ENCODE assay signal across 8 cellular contexts in genomic region chr12:41277019-41277770, GRCh38.
DNase-seq lines count a peak whose midpoint lies in the region; ATAC-seq and TF ChIP-seq lines count a peak whose summit lies in the region.

No MANE protein-coding gene starts in this region.

- no peak overlapping the region for H3K4me2 ChIP-seq in Loucy (ENCODE audit: low read depth, low read length, poor library complexity, severe bottlenecking)

- in situ Hi-C loops in GM13976 (cut with MboI; ENCODE audit: low sequenced_read_pairs, unreplicated experiment): loop anchor here (25.0 kb wide), 1 partner anchor 735 kb away; no protein-coding TSS in a partner anchor

- ATAC-seq in CD4-positive, CD25-positive, alpha-beta regulatory T cell (ENCODE audit: low read depth in 2 of 2): no peak
- no peak for ATAC-seq in HG03520 (IDR thresholded peaks at IDR 0.05; ENCODE audit: unreplicated experiment)

- no peak overlapping the region for H3K9ac ChIP-seq in Loucy (ENCODE audit: low read depth, low read length, poor library complexity, severe bottlenecking)

- TF ChIP-seq CTCF in GM13976 (IDR thresholded peaks at IDR 0.05; ENCODE audit: borderline replicate concordance, control extremely low read depth, extremely low read depth, insufficient read depth, missing control alignments) (peak; percentile 45), Loucy (conservative IDR thresholded peaks at IDR 0.05; ENCODE audit: low read length) (peak; percentile 78)

- no peak overlapping the region for H3K4me3 Mint-ChIP-seq in CD4-positive, CD25-positive, alpha-beta regulatory T cell

- no peaks in the 10 kb centered on the region for H3K9me2 ChIP-seq in Loucy (replicated peaks; ENCODE audit: low read depth, low read length)

- no peaks in the 10 kb centered on the region for H3F3A ChIP-seq in Loucy (ENCODE audit: low read depth)

- no peak overlapping the region for H3K4me3 ChIP-seq in CD4-positive, CD25-positive, alpha-beta regulatory T cell (ENCODE audit: low read depth, low read length)
- no peak overlapping the region for H3K4me3 ChIP-seq in Loucy (ENCODE audit: low read length, poor library complexity, severe bottlenecking)

- H3K4me1 ChIP-seq in CD4-positive, CD25-positive, alpha-beta regulatory T cell (ENCODE audit: control insufficient read depth, insufficient read depth, low read length, poor library complexity, severe bottlenecking): no peaks in the 10 kb centered on the region
- H3K4me1 ChIP-seq in Loucy (ENCODE audit: insufficient read depth, low read length, poor library complexity, severe bottlenecking): peaks cover 21% of the 10 kb centered on the region

- H3K36me3 ChIP-seq in CD4-positive, CD25-positive, alpha-beta regulatory T cell (ENCODE audit: control insufficient read depth, insufficient read depth, low read length): no peaks in the 10 kb centered on the region
- no peaks in the 10 kb centered on the region for H3K36me3 ChIP-seq in Loucy (ENCODE audit: insufficient read depth, low read length)

- peaks cover 4% of the 10 kb centered on the region for H3K27me3 Mint-ChIP-seq in CD4-positive, CD25-positive, alpha-beta regulatory T cell

- no peak overlapping the region for H3K27ac Mint-ChIP-seq in CD4-positive, CD25-positive, alpha-beta regulatory T cell

- no peaks in the 10 kb centered on the region for H3K4me1 Mint-ChIP-seq in CD4-positive, CD25-positive, alpha-beta regulatory T cell

- no peak overlapping the region for H3K27ac ChIP-seq in CD4-positive, CD25-positive, alpha-beta regulatory T cell (ENCODE audit: insufficient read depth, low read length, poor library complexity, severe bottlenecking)

- H3K9me3 ChIP-seq in CD4-positive, CD25-positive, alpha-beta regulatory T cell (ENCODE audit: control insufficient read depth in 2 of 2, low read length in 2 of 2): no peaks in the 10 kb centered on the region
- no peaks in the 10 kb centered on the region for H3K9me3 ChIP-seq in Loucy (ENCODE audit: insufficient read depth, low read depth, low read length)

- no peaks in the 10 kb centered on the region for H3K9me3 Mint-ChIP-seq in CD4-positive, CD25-positive, alpha-beta regulatory T cell

- H4K20me1 ChIP-seq in Loucy (ENCODE audit: insufficient read depth, low read length, poor library complexity, severe bottlenecking): no peaks in the 10 kb centered on the region

- H3K79me2 ChIP-seq in Loucy (ENCODE audit: insufficient read depth, low read length): no peaks in the 10 kb centered on the region

- peak in 2 of 3 donors; percentile 6 to 19 for DNase-seq in CD4-positive, CD25-positive, alpha-beta regulatory T cell
- peak; percentile 25 for DNase-seq in GM13976 (ENCODE audit: low spot score)
- DNase-seq in SK-N-DZ (ENCODE audit: low spot score): peak; percentile 59
- DNase-seq in fibroblast of the conjunctiva (ENCODE audit: low read depth): peak; percentile 22
- DNase-seq in putamen (ENCODE audit: low spot score): peak; percentile 64
- no peak for DNase-seq in GOT3 (lab: John Stamatoyannopoulos, UW)

- H2AFZ ChIP-seq in Loucy (ENCODE audit: low read length): peak overlapping the region; percentile 38; the same call in 1 of the 2 replicates

- H3K27me3 ChIP-seq in CD4-positive, CD25-positive, alpha-beta regulatory T cell (ENCODE audit: control insufficient read depth, insufficient read depth, low read length): no peaks in the 10 kb centered on the region
- no peaks in the 10 kb centered on the region for H3K27me3 ChIP-seq in Loucy (ENCODE audit: insufficient read depth, low read length, poor library complexity, severe bottlenecking)

- H3K36me3 Mint-ChIP-seq in CD4-positive, CD25-positive, alpha-beta regulatory T cell: no peaks in the 10 kb centered on the region
